In genomic region chr5:131163315-131164119, GRCh38 we compare ENCODE assay signal across 7 cellular contexts. TPM values are rescaled to one million over a fixed set of nuclear protein-coding genes. Genes with fewer than 3 reads are reported as not detected.
DNase-seq lines count a peak whose midpoint lies in the region; ATAC-seq and TF ChIP-seq lines count a peak whose summit lies in the region.

No MANE protein-coding gene starts in this region.

- H3K36me3 Mint-ChIP-seq in memory B cell = peaks cover 21% of the 10 kb centered on the region

- TF ChIP-seq CTCF in GM12875 (IDR thresholded peaks at IDR 0.05; ENCODE audit: borderline replicate concordance, insufficient read depth, low read depth, low read length) = no peak
- no peak for TF ChIP-seq CTCF in cardiac fibroblast (IDR thresholded peaks at IDR 0.05; ENCODE audit: low read depth, low read length)

- peaks cover 21% of the 10 kb centered on the region for H3K4me1 Mint-ChIP-seq in memory B cell

- no peaks in the 10 kb centered on the region for H3K27me3 Mint-ChIP-seq in memory B cell

- ATAC-seq in memory B cell (ENCODE audit: low read depth) (no peak), HG02885 (IDR thresholded peaks at IDR 0.05; ENCODE audit: poor library complexity, unreplicated experiment) (no peak), GM18870 (IDR thresholded peaks at IDR 0.05; ENCODE audit: unreplicated experiment) (no peak)

- H3K9me3 Mint-ChIP-seq in memory B cell = no peaks in the 10 kb centered on the region

- H3K4me3 Mint-ChIP-seq in memory B cell = peak overlapping the region; percentile 71

- H3K4me3 ChIP-seq in GM12875 (ENCODE audit: low read depth, low read length) (peak overlapping the region; percentile 99), cardiac fibroblast (replicated peaks in 1 of 2; ENCODE audit: low read depth in 2 of 2, low read length in 2 of 2) (peak overlapping the region; percentile 76 to 83)

- peak; percentile 21 for DNase-seq in NCI-H460 (ENCODE audit: extremely low read depth, low read depth)
- peak; percentile 50 to 52 for DNase-seq in cardiac fibroblast (ENCODE audit: low read depth in 2 of 2)
- no peak for DNase-seq in memory B cell (ENCODE audit: low spot score in 2 of 2)
- no peak for DNase-seq in AG08395 (ENCODE audit: low spot score)

- H3K27ac Mint-ChIP-seq in memory B cell = peak overlapping the region; percentile 95

RNA-seq across cellular contexts. Expression of gene HINT1, which starts 1.5 kb away (rescaled TPM):
- 596 and 611 TPM in 2 replicates for total RNA-seq in NCI-H460 (2014; rRNA removed; shearing (Covaris generic))
- polyA plus RNA-seq in NCI-H460 (2014; cell fraction: nucleus; rRNA removed) = 705 and 852 TPM in 2 replicates

RNA-seq across cellular contexts. Expression of gene LYRM7, which starts 7.2 kb away (rescaled TPM):
- 8.7 and 14.8 TPM in 2 replicates for total RNA-seq in NCI-H460 (2014; rRNA removed; shearing (Covaris generic))
- 13.2 and 210 TPM in 2 replicates for polyA plus RNA-seq in NCI-H460 (2014; cell fraction: nucleus; rRNA removed)

Comparison
In these comparisons a context has a peak if more than half of its experiments do, and no peak if none do; other contexts are left out.
1. DNase-seq: peak in NCI-H460 (single experiment) and cardiac fibroblast (2 of 2); none in memory B cell (0 of 2) and AG08395 (single experiment).